Comparison of ENCODE assay signal across 19 cellular contexts in the genomic region with DNA sequence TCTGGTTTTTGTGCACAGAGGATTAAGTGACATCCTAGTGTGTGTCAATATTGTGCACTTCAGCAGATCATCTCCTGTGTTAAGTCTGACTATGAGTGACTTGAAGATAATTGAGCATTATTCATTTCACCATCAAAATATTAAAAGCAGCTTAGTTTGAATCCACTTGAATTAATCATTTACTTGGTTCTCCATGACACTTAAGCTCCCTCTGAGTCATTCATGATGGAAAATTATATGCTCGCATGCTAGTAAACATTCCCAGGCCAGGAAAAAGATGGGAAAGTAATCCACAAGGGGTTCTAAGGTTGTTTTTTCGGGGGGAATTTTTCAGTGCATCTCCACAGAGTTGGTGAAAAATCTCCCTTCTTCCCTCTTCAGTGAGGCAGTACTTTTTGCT.
DNase-seq lines count a peak whose midpoint lies in the region; ATAC-seq and TF ChIP-seq lines count a peak whose summit lies in the region.
"Had no signal": no experiment of that assay in that cellular context is flagged by ENCODE, and none has a peak within 500 bp of the region (broad histone marks: within the 10 kb centered on the region; RNA-seq: fewer than 3 reads in every experiment).

No MANE protein-coding gene starts in this region.

- H3K4me3 ChIP-seq in PC-9 (no peak overlapping the region), skeletal muscle satellite cell (ENCODE audit: low read length) (no peak overlapping the region), BE2C (ENCODE audit: low read depth, low read length) (no peak overlapping the region), tibial artery (no peak overlapping the region)
- no peak overlapping the region for H3K4me3 ChIP-seq in CD4-positive, alpha-beta memory T cell (ENCODE audit: low read length in 2 of 2)
- H3K4me3 ChIP-seq: ascending aorta, colonic mucosa, lung, prostate gland, transverse colon had no signal

- H3K4me1 Mint-ChIP-seq in CD4-positive, alpha-beta memory T cell: peaks cover 0 to 2% (median 0%) of the 10 kb centered on the region in 4 donors
- H3K4me1 Mint-ChIP-seq: activated CD4-positive, alpha-beta T cell treated with anti-CD3 and anti-CD28 coated beads for 36 hours; stimulated activated memory B cell treated with anti-CD40 and anti-IgM and Interleukin-4, amounts not matched to agents 10 μg/mL and 1 μg/mL and 100 μg/mL, for 72 hours had no signal

- H2AFZ ChIP-seq in PC-9: no peak overlapping the region

- no peaks in the 10 kb centered on the region for H3K9me2 ChIP-seq in PC-9 (ENCODE audit: insufficient read depth)

- intact Hi-C loops in PC-9 (cut with micrococcal nuclease; ENCODE audit: unreplicated experiment): no loop called here
- intact Hi-C loops in tibial artery (cut with DNase I; ENCODE audit: low total_unique reads): no loop called here
- intact Hi-C loops in CD4-positive, alpha-beta memory T cell (cut with micrococcal nuclease): no loop called here

- H3K27ac ChIP-seq in PC-9 (peak overlapping the region; percentile 29), epithelial cell of prostate (peak overlapping the region; percentile 55), tibial artery (no peak overlapping the region)
- no peak overlapping the region for H3K27ac ChIP-seq in CD4-positive, alpha-beta memory T cell (ENCODE audit: low read depth, low read length)
- H3K27ac ChIP-seq: ascending aorta, colonic mucosa, prostate gland, transverse colon had no signal

- H3F3A ChIP-seq in PC-9 (ENCODE audit: insufficient read depth, low read depth): peaks cover 21% of the 10 kb centered on the region

- CTCF ChIA-PET in PC-9 (lab: Charles Lee): no interaction called here
- CTCF ChIA-PET in CD4-positive, alpha-beta memory T cell (lab: Charles Lee; ENCODE audit: partially characterized antibody): no interaction called here

- ATAC-seq in HG03135 (IDR thresholded peaks at IDR 0.05; ENCODE audit: unreplicated experiment): no peak
- ATAC-seq: activated CD4-positive, alpha-beta T cell treated with anti-CD3 and anti-CD28 coated beads for 36 hours; natural killer cell; stimulated activated memory B cell treated with anti-CD40 and anti-IgM and Interleukin-4, amounts not matched to agents 10 μg/mL and 1 μg/mL and 100 μg/mL, for 72 hours had no signal

- H3K36me3 ChIP-seq in PC-9 (ENCODE audit: low read depth) (no peaks in the 10 kb centered on the region), skeletal muscle satellite cell (ENCODE audit: insufficient read depth, low read length) (no peaks in the 10 kb centered on the region), BE2C (no peaks in the 10 kb centered on the region), tibial artery (no peaks in the 10 kb centered on the region)
- no peaks in the 10 kb centered on the region for H3K36me3 ChIP-seq in CD4-positive, alpha-beta memory T cell (ENCODE audit: insufficient read depth, low read length)
- H3K36me3 ChIP-seq: ascending aorta, colonic mucosa, prostate gland, transverse colon had no signal

- no TSS peak for BruUV-seq in PC-9 (replicated peaks; lab: Mats Ljungman, UMichigan)

- no peak overlapping the region for H3K4me3 Mint-ChIP-seq in CD4-positive, alpha-beta memory T cell
- H3K4me3 Mint-ChIP-seq: activated CD4-positive, alpha-beta T cell treated with anti-CD3 and anti-CD28 coated beads for 36 hours; natural killer cell; stimulated activated memory B cell treated with anti-CD40 and anti-IgM and Interleukin-4, amounts not matched to agents 10 μg/mL and 1 μg/mL and 100 μg/mL, for 72 hours had no signal

- POLR2A ChIA-PET in PC-9 (lab: Charles Lee; ENCODE audit: unreplicated experiment): interaction anchor here (0.6 kb wide), 1 partner anchor 45 kb away, joined by 7 read pairs; no protein-coding TSS in a partner anchor
- POLR2A ChIA-PET in CD4-positive, alpha-beta memory T cell (lab: Charles Lee; ENCODE audit: partially characterized antibody): no interaction called here

- peaks cover 0 to 19% (median 11%) of the 10 kb centered on the region in 8 donors for H3K9me3 Mint-ChIP-seq in CD4-positive, alpha-beta memory T cell

- H3K4me1 ChIP-seq in PC-9 (replicated peaks; ENCODE audit: insufficient read depth) (peaks cover 59% of the 10 kb centered on the region), skeletal muscle satellite cell (ENCODE audit: control insufficient read depth, insufficient read depth, low read length) (peaks cover 45% of the 10 kb centered on the region), BE2C (no peaks in the 10 kb centered on the region), tibial artery (peaks cover 0 to 7% (median 1%) of the 10 kb centered on the region in 4 donors)
- no peaks in the 10 kb centered on the region for H3K4me1 ChIP-seq in CD4-positive, alpha-beta memory T cell (ENCODE audit: insufficient read depth, low read length)
- H3K4me1 ChIP-seq: colonic mucosa, prostate gland, transverse colon had no signal

- H3K9ac ChIP-seq in skeletal muscle satellite cell (ENCODE audit: low read depth, low read length): peak overlapping the region; percentile 58

- H3K27me3 ChIP-seq in PC-9 (ENCODE audit: insufficient read depth, low read depth): no peaks in the 10 kb centered on the region
- H3K27me3 ChIP-seq in skeletal muscle satellite cell (ENCODE audit: control insufficient read depth, insufficient read depth, low read length): no peaks in the 10 kb centered on the region
- no peaks in the 10 kb centered on the region for H3K27me3 ChIP-seq in BE2C
- H3K27me3 ChIP-seq in tibial artery: no peaks in the 10 kb centered on the region
- H3K27me3 ChIP-seq in CD4-positive, alpha-beta memory T cell (ENCODE audit: insufficient read depth, low read length): no peaks in the 10 kb centered on the region
- H3K27me3 ChIP-seq: ascending aorta, colonic mucosa, transverse colon had no signal

- H4K20me1 ChIP-seq in PC-9 (ENCODE audit: insufficient read depth): no peaks in the 10 kb centered on the region

- no peaks in the 10 kb centered on the region for H3K36me3 Mint-ChIP-seq in CD4-positive, alpha-beta memory T cell
- H3K36me3 Mint-ChIP-seq: stimulated activated memory B cell treated with anti-CD40 and anti-IgM and Interleukin-4, amounts not matched to agents 10 μg/mL and 1 μg/mL and 100 μg/mL, for 72 hours had no signal

- H3K79me2 ChIP-seq in PC-9 (ENCODE audit: low read depth): no peaks in the 10 kb centered on the region

- peaks cover 0 to 2% of the 10 kb centered on the region in 2 donors for H3K27me3 Mint-ChIP-seq in CD4-positive, alpha-beta memory T cell
- H3K27me3 Mint-ChIP-seq: activated CD4-positive, alpha-beta T cell treated with anti-CD3 and anti-CD28 coated beads for 36 hours; stimulated activated memory B cell treated with anti-CD40 and anti-IgM and Interleukin-4, amounts not matched to agents 10 μg/mL and 1 μg/mL and 100 μg/mL, for 72 hours had no signal

- no peak overlapping the region for H3K27ac Mint-ChIP-seq in CD4-positive, alpha-beta memory T cell
- H3K27ac Mint-ChIP-seq: activated CD4-positive, alpha-beta T cell treated with anti-CD3 and anti-CD28 coated beads for 36 hours; natural killer cell; stimulated activated memory B cell treated with anti-CD40 and anti-IgM and Interleukin-4, amounts not matched to agents 10 μg/mL and 1 μg/mL and 100 μg/mL, for 72 hours had no signal

- H3K9me3 ChIP-seq in PC-9 (ENCODE audit: insufficient read depth, low read depth) (peaks cover 8% of the 10 kb centered on the region; the same call in 1 of the 2 replicates), skeletal muscle satellite cell (replicated peaks; ENCODE audit: low read length) (no peaks in the 10 kb centered on the region), BE2C (no peaks in the 10 kb centered on the region), tibial artery (peaks cover 0 to 8% (median 0%) of the 10 kb centered on the region in 3 donors)
- H3K9me3 ChIP-seq in CD4-positive, alpha-beta memory T cell (ENCODE audit: control insufficient read depth in 1 of 2, low read length in 2 of 2): no peaks in the 10 kb centered on the region
- H3K9me3 ChIP-seq: ascending aorta, colonic mucosa, prostate gland, transverse colon had no signal

- H3K4me2 ChIP-seq in PC-9 (peak overlapping the region; percentile 48), skeletal muscle satellite cell (ENCODE audit: low read length) (peak overlapping the region; percentile 40)

- DNase-seq in EH (ENCODE audit: low read depth) (peak; percentile 70), PC-9 (no peak), epithelial cell of prostate (ENCODE audit: low read depth, low spot score) (no peak), BE2C (no peak), tibial artery (no peak)
- no peak for DNase-seq in CD4-positive, alpha-beta memory T cell
- DNase-seq: activated CD4-positive, alpha-beta T cell treated with anti-CD3 and anti-CD28 coated beads for 36 hours; MV-4-11; natural killer cell; NCI-H2029; NCI-H526 treated with DMSO at 0.1 percent for 48 hours had no signal

- TF ChIP-seq CTCF in PC-9 (conservative IDR thresholded peaks at IDR 0.05) (no peak), BE2C (IDR thresholded peaks at IDR 0.05; ENCODE audit: low read depth, low read length) (no peak), tibial artery (IDR thresholded peaks at IDR 0.05) (no peak)

Comparison
In these comparisons a context has a peak if more than half of its experiments do, and no peak if none do; other contexts are left out.
1. H3K27ac ChIP-seq: peak in PC-9 (single experiment) and epithelial cell of prostate (single experiment); none in tibial artery (0 of 2) and CD4-positive, alpha-beta memory T cell (single experiment).